Comparison of ENCODE assay signal across 17 cellular contexts in the genomic region with DNA sequence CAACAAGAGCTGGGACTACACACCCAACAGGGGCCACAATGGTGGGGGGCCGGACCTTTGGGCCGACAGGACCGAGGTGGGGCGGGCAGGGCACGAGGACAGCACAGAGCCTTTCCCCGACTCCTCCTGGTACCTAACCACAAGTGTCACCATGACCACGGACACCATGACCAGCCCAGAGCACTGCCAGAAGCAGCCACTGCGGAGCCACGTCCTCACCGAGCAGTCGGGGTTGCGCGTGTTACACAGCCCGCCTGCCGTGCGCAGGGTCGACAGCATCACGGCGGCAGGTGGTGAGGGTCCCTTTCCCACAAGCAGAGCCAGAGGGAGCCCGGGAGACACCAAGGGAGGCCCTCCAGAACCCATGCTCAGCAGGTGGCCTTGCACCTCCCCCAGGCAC.
"Had no signal": no experiment of that assay in that cellular context is flagged by ENCODE, and none has a peak within 500 bp of the region (broad histone marks: within the 10 kb centered on the region; RNA-seq: fewer than 3 reads in every experiment).

No MANE protein-coding gene starts in this region.

- DNase-seq: dermis blood vessel endothelial cell; dorsolateral prefrontal cortex; effector CD4-positive, alpha-beta T cell; effector memory CD4-positive, alpha-beta T cell; foreskin keratinocyte; heart left ventricle; left cardiac atrium; left ventricle myocardium superior; lower lobe of right lung; mesenchymal stem cell; mucosa of descending colon; naive B cell had no signal

- H2AFZ ChIP-seq: hepatocyte had no signal

- H3K4me3 ChIP-seq: coronary artery, dorsolateral prefrontal cortex, esophagus muscularis mucosa, gastroesophageal sphincter, heart left ventricle, hepatocyte, left lung, lower lobe of right lung, mucosa of descending colon had no signal

- H3K27me3 ChIP-seq: dorsolateral prefrontal cortex, esophagus muscularis mucosa, foreskin keratinocyte, gastroesophageal sphincter, heart left ventricle, hepatocyte, left lung had no signal

- H3K4me2 ChIP-seq: hepatocyte had no signal

- H3K27ac ChIP-seq: coronary artery, esophagus muscularis mucosa, foreskin keratinocyte, gastroesophageal sphincter, hepatocyte, left lung, lower lobe of right lung had no signal

- H3K9me3 ChIP-seq: esophagus muscularis mucosa, gastroesophageal sphincter, heart left ventricle, left lung, lower lobe of right lung, mucosa of descending colon had no signal

- H3K36me3 ChIP-seq: left lung, lower lobe of right lung had no signal

- ATAC-seq: foreskin keratinocyte, gastroesophageal sphincter, heart left ventricle, left cardiac atrium, left lung, left ventricle myocardium superior, lower lobe of right lung, mucosa of descending colon had no signal

- H3K4me1 ChIP-seq: foreskin keratinocyte, lower lobe of right lung had no signal
